ENCODE assay signal across 27 cellular contexts in the genomic region with DNA sequence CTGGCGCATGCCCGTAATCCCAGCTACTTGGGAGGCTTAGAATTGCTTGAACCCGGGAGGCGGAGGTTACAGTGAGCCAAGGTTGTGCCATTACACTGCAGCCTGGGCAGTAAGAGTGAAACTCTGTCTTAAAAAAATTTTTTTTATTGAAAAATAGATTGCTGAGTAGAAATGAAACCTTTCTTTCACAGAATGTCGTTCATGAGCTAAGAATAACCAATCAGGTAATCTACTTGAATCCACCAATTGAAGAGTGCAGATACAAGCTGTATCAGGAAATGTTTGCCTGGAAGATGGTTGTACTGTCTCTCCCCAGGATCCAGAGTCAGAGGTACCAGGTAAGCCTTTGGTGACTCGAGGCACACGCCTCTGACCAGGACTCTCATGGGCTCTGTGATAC. TPM values are rescaled to one million over a fixed set of nuclear protein-coding genes. Genes with fewer than 3 reads are reported as not detected.
A peak's percentile ranks its signal among the peaks of the same experiment; 100 is the strongest.
DNase-seq lines count a peak whose midpoint lies in the region; ATAC-seq, FAIRE-seq and TF ChIP-seq lines count a peak whose summit lies in the region.
"Had no signal": no experiment of that assay in that cellular context is flagged by ENCODE, and none has a peak within 500 bp of the region (broad histone marks: within the 10 kb centered on the region; RNA-seq: fewer than 3 reads in every experiment).

No MANE protein-coding gene starts in this region.

- TF ChIP-seq POLR2A in GM12878 (IDR thresholded peaks at IDR 0.05; ENCODE audit: low read depth, low read length), result no peak
- no peak for TF ChIP-seq POLR2A in ovary (IDR thresholded peaks at IDR 0.05)

- no peak overlapping the region for H2AFZ ChIP-seq in GM12878 (ENCODE audit: control insufficient read depth, low read depth, low read length)

- no peak overlapping the region for H3K9ac ChIP-seq in GM12878 (ENCODE audit: control insufficient read depth, insufficient read depth, low read length)
- H3K9ac ChIP-seq: SK-N-SH had no signal

- peak; percentile 64 for ATAC-seq in activated CD8-positive, alpha-beta memory T cell treated with anti-CD3 and anti-CD28 coated beads, Interleukin-2, amount 10 ng/mL, durations not matched to agents 7 days and 5 days
- ATAC-seq in GM18502 (IDR thresholded peaks at IDR 0.05; ENCODE audit: poor library complexity, unreplicated experiment), result peak; percentile 62
- peak; percentile 43 for ATAC-seq in HG02973 (IDR thresholded peaks at IDR 0.05; ENCODE audit: unreplicated experiment)
- ATAC-seq in GM12878, result peak; percentile 72

- TF ChIP-seq RAD21 in GM12878 (IDR thresholded peaks at IDR 0.05; ENCODE audit: insufficient read depth, low read depth, low read length), result no peak

- peak overlapping the region; percentile 36; the same call in 1 of the 2 replicates for H3K4me3 ChIP-seq in GM12878
- H3K4me3 ChIP-seq in ovary, result no peak overlapping the region
- H3K4me3 ChIP-seq: coronary artery, esophagus squamous epithelium, left ventricle myocardium inferior had no signal

- no peak overlapping the region for H3K4me3 Mint-ChIP-seq in activated CD8-positive, alpha-beta memory T cell treated with anti-CD3 and anti-CD28 coated beads, Interleukin-2, amount 10 ng/mL, durations not matched to agents 7 days and 5 days
- no peak overlapping the region for H3K4me3 Mint-ChIP-seq in activated T-helper 1 cell treated with anti-CD3 and anti-CD28 coated beads, Interleukin-12 subunit alpha, Interleukin-12 subunit beta, Interleukin-2, Interleukin-4 antibody, amounts not matched to agents 30 ng/mL and 10 ng/mL and 1 ng/mL, durations not matched to agents 14 hours and 24 hours and 36 hours
- H3K4me3 Mint-ChIP-seq: activated naive CD4-positive, alpha-beta T cell treated with anti-CD3 and anti-CD28 coated beads, Interleukin-2, amount 10 ng/mL, durations not matched to agents 7 days and 5 days; endodermal cell; naive B cell had no signal

- DNase-seq in activated CD8-positive, alpha-beta memory T cell treated with anti-CD3 and anti-CD28 coated beads, Interleukin-2, amount 10 ng/mL, durations not matched to agents 7 days and 5 days, result no peak
- DNase-seq in activated CD8-positive, alpha-beta memory T cell treated with anti-CD3 and anti-CD28 coated beads for 24 hours, result no peak
- peak; percentile 34 for DNase-seq in GM12878 (ENCODE audit: low read depth, low spot score)
- no peak for DNase-seq in ovary
- DNase-seq in activated T-helper 1 cell treated with anti-CD3 and anti-CD28 coated beads, Interleukin-12 subunit alpha, Interleukin-12 subunit beta, Interleukin-2, Interleukin-4 antibody, amounts not matched to agents 30 ng/mL and 10 ng/mL and 1 ng/mL, durations not matched to agents 14 hours and 24 hours and 36 hours (ENCODE audit: low spot score), result no peak
- DNase-seq in head of caudate nucleus, result no peak
- DNase-seq: activated naive CD4-positive, alpha-beta T cell treated with anti-CD3 and anti-CD28 coated beads, Interleukin-2, amount 10 ng/mL, durations not matched to agents 7 days and 5 days; activated T-cell treated with anti-CD3 and anti-CD28 coated beads for 4 hours; anterior cingulate cortex; DMS53; endodermal cell; esophagus squamous epithelium; GOT3; hypothalamus; left ventricle myocardium inferior; naive B cell; NCI-H1048; NCI-H187; nucleus accumbens; SK-N-SH had no signal

- TF ChIP-seq EP300 in GM12878 (IDR thresholded peaks at IDR 0.05; ENCODE audit: borderline replicate concordance in 1 of 2, control insufficient read depth in 1 of 2, low read depth in 2 of 2, low read length in 2 of 2) (no peak), ovary (IDR thresholded peaks at IDR 0.05) (no peak)

- peaks cover 27% of the 10 kb centered on the region for H3K4me1 Mint-ChIP-seq in activated CD8-positive, alpha-beta memory T cell treated with anti-CD3 and anti-CD28 coated beads, Interleukin-2, amount 10 ng/mL, durations not matched to agents 7 days and 5 days
- H3K4me1 Mint-ChIP-seq in activated T-helper 1 cell treated with anti-CD3 and anti-CD28 coated beads, Interleukin-12 subunit alpha, Interleukin-12 subunit beta, Interleukin-2, Interleukin-4 antibody, amounts not matched to agents 30 ng/mL and 10 ng/mL and 1 ng/mL, durations not matched to agents 14 hours and 24 hours and 36 hours (ENCODE audit: low read depth), result peaks cover 26% of the 10 kb centered on the region
- H3K4me1 Mint-ChIP-seq: activated naive CD4-positive, alpha-beta T cell treated with anti-CD3 and anti-CD28 coated beads, Interleukin-2, amount 10 ng/mL, durations not matched to agents 7 days and 5 days; endodermal cell had no signal

- H3K36me3 Mint-ChIP-seq in activated CD8-positive, alpha-beta memory T cell treated with anti-CD3 and anti-CD28 coated beads, Interleukin-2, amount 10 ng/mL, durations not matched to agents 7 days and 5 days, result peaks cover 64% of the 10 kb centered on the region
- peaks cover 70% of the 10 kb centered on the region for H3K36me3 Mint-ChIP-seq in activated T-helper 1 cell treated with anti-CD3 and anti-CD28 coated beads, Interleukin-12 subunit alpha, Interleukin-12 subunit beta, Interleukin-2, Interleukin-4 antibody, amounts not matched to agents 30 ng/mL and 10 ng/mL and 1 ng/mL, durations not matched to agents 14 hours and 24 hours and 36 hours (ENCODE audit: low read depth)

- in situ Hi-C loops in GM12878 (cut with MboI), result no loop called here

- H3K9me3 ChIP-seq in GM12878 (replicated peaks; ENCODE audit: control insufficient read depth, insufficient read depth, low read length), result no peaks in the 10 kb centered on the region
- H3K9me3 ChIP-seq in ovary, result no peaks in the 10 kb centered on the region
- H3K9me3 ChIP-seq: esophagus squamous epithelium, left ventricle myocardium inferior, SK-N-SH had no signal

- RAD21 ChIA-PET in GM12878 (lab: Charles Lee; ENCODE audit: unreplicated experiment), result interaction anchor here (0.6 to 3.8 kb wide), 12 partner anchors 10 to 317 kb away, joined by 3 to 33 read pairs (median 3); a partner anchor contains a TSS

- H3K27ac ChIP-seq in GM12878 (ENCODE audit: control insufficient read depth, insufficient read depth) (peak overlapping the region; percentile 23), ovary (no peak overlapping the region)
- H3K27ac ChIP-seq: coronary artery, esophagus squamous epithelium, left ventricle myocardium inferior, VCaP had no signal

- H3K27me3 ChIP-seq in GM12878 (replicated peaks in 1 of 2; ENCODE audit: control insufficient read depth in 2 of 2, insufficient read depth in 2 of 2, low read length in 1 of 2) (no peaks in the 10 kb centered on the region), ovary (no peaks in the 10 kb centered on the region)
- H3K27me3 ChIP-seq: esophagus squamous epithelium had no signal

- TF ChIP-seq CTCF in GM12878 (IDR thresholded peaks at IDR 0.05 in 2 of 3, conservative IDR thresholded peaks at IDR 0.05 in 1 of 3; ENCODE audit: control insufficient read depth in 2 of 3, extremely low read depth in 1 of 3, insufficient read depth in 1 of 3, low read depth in 3 of 3, low read length in 3 of 3) (no peak), ovary (IDR thresholded peaks at IDR 0.05) (no peak)

- peak overlapping the region; percentile 50 for H3K4me2 ChIP-seq in GM12878 (ENCODE audit: control insufficient read depth, insufficient read depth)
- H3K4me2 ChIP-seq: SK-N-SH had no signal

- WGBS in GM12878 (ENCODE audit: insufficient coverage, insufficient replicate concordance, low lambda C conversion rate, missing lambda C conversion rate), result 24% methylated on average over 7 of the region's 7 CpGs
- 88 to 92% (median 90%) methylated on average over 7 of the region's 7 CpGs for WGBS in ovary, 3 donors

- FAIRE-seq in GM12878 (lab: Jason Lieb, UNC), result peak; percentile 81
- FAIRE-seq: A204.1, frontal cortex, G401.6 had no signal

- POLR2A ChIA-PET in GM12878 (lab: Charles Lee), result interaction anchor here (0.7 to 1.0 kb wide), 6 partner anchors 9 to 91 kb away, joined by 3 to 6 read pairs (median 3); no protein-coding TSS in a partner anchor

- no peaks in the 10 kb centered on the region for H3K79me2 ChIP-seq in GM12878 (ENCODE audit: control insufficient read depth, insufficient read depth, low read length)

- no peaks in the 10 kb centered on the region for H4K20me1 ChIP-seq in GM12878 (ENCODE audit: control insufficient read depth, insufficient read depth)

- H3K4me1 ChIP-seq in GM12878 (ENCODE audit: control insufficient read depth, insufficient read depth, low read length) (peaks cover 29% of the 10 kb centered on the region), ovary (ENCODE audit: insufficient read depth) (no peaks in the 10 kb centered on the region)
- H3K4me1 ChIP-seq: esophagus squamous epithelium, left ventricle myocardium inferior had no signal

- CTCF ChIA-PET in activated CD8-positive, alpha-beta memory T cell treated with anti-CD3 and anti-CD28 coated beads, Interleukin-2, amount 10 ng/mL, durations not matched to agents 7 days and 5 days (lab: Charles Lee), result no interaction called here
- CTCF ChIA-PET in GM12878 (lab: Yijun Ruan, JAX), result interaction anchor here (0.9 to 3.5 kb wide), 13 partner anchors 8 to 284 kb away, joined by 3 to 44 read pairs (median 9); a partner anchor contains a TSS

- peaks cover 26 to 46% of the 10 kb centered on the region in 2 experiments for H3K36me3 ChIP-seq in GM12878 (ENCODE audit: control insufficient read depth in 2 of 2, insufficient read depth in 2 of 2, low read length in 1 of 2)
- H3K36me3 ChIP-seq in ovary, result peaks cover 3% of the 10 kb centered on the region

- SMC1A ChIA-PET in GM12878 (lab: Charles Lee; ENCODE audit: uncharacterized antibody, unreplicated experiment), result interaction anchor here (0.8 to 5.8 kb wide), 8 partner anchors 10 to 276 kb away, joined by 3 to 67 read pairs (median 5); a partner anchor contains a TSS

- H3K9me3 Mint-ChIP-seq in activated CD8-positive, alpha-beta memory T cell treated with anti-CD3 and anti-CD28 coated beads, Interleukin-2, amount 10 ng/mL, durations not matched to agents 7 days and 5 days (ENCODE audit: low read depth), result no peaks in the 10 kb centered on the region
- H3K9me3 Mint-ChIP-seq in activated T-helper 1 cell treated with anti-CD3 and anti-CD28 coated beads, Interleukin-12 subunit alpha, Interleukin-12 subunit beta, Interleukin-2, Interleukin-4 antibody, amounts not matched to agents 30 ng/mL and 10 ng/mL and 1 ng/mL, durations not matched to agents 14 hours and 24 hours and 36 hours, result no peaks in the 10 kb centered on the region
- H3K9me3 Mint-ChIP-seq: activated naive CD4-positive, alpha-beta T cell treated with anti-CD3 and anti-CD28 coated beads, Interleukin-2, amount 10 ng/mL, durations not matched to agents 7 days and 5 days; endodermal cell; naive B cell had no signal

- H3K27ac Mint-ChIP-seq in activated CD8-positive, alpha-beta memory T cell treated with anti-CD3 and anti-CD28 coated beads, Interleukin-2, amount 10 ng/mL, durations not matched to agents 7 days and 5 days, result no peak overlapping the region
- no peak overlapping the region for H3K27ac Mint-ChIP-seq in activated T-helper 1 cell treated with anti-CD3 and anti-CD28 coated beads, Interleukin-12 subunit alpha, Interleukin-12 subunit beta, Interleukin-2, Interleukin-4 antibody, amounts not matched to agents 30 ng/mL and 10 ng/mL and 1 ng/mL, durations not matched to agents 14 hours and 24 hours and 36 hours
- H3K27ac Mint-ChIP-seq: activated naive CD4-positive, alpha-beta T cell treated with anti-CD3 and anti-CD28 coated beads, Interleukin-2, amount 10 ng/mL, durations not matched to agents 7 days and 5 days; endodermal cell had no signal

- no peaks in the 10 kb centered on the region for H3K27me3 Mint-ChIP-seq in activated CD8-positive, alpha-beta memory T cell treated with anti-CD3 and anti-CD28 coated beads, Interleukin-2, amount 10 ng/mL, durations not matched to agents 7 days and 5 days
- no peaks in the 10 kb centered on the region for H3K27me3 Mint-ChIP-seq in activated T-helper 1 cell treated with anti-CD3 and anti-CD28 coated beads, Interleukin-12 subunit alpha, Interleukin-12 subunit beta, Interleukin-2, Interleukin-4 antibody, amounts not matched to agents 30 ng/mL and 10 ng/mL and 1 ng/mL, durations not matched to agents 14 hours and 24 hours and 36 hours (ENCODE audit: insufficient read depth)
- H3K27me3 Mint-ChIP-seq: activated naive CD4-positive, alpha-beta T cell treated with anti-CD3 and anti-CD28 coated beads, Interleukin-2, amount 10 ng/mL, durations not matched to agents 7 days and 5 days; naive B cell had no signal

- intact Hi-C loops in GM12878 (cut with micrococcal nuclease; ENCODE audit: unreplicated experiment), result loop anchor here (5.0 kb wide), 1 partner anchor 284 kb away; no protein-coding TSS in a partner anchor
- intact Hi-C loops in ovary (cut with DNase I), result no loop called here
- intact Hi-C loops in activated T-helper 1 cell treated with anti-CD3 and anti-CD28 coated beads, Interleukin-12 subunit alpha, Interleukin-12 subunit beta, Interleukin-2, Interleukin-4 antibody, amounts not matched to agents 30 ng/mL and 10 ng/mL and 1 ng/mL, durations not matched to agents 14 hours and 24 hours and 36 hours (cut with micrococcal nuclease), result no loop called here
- intact Hi-C loops in head of caudate nucleus (cut with DNase I), result no loop called here

- no TSS peak for BruUV-seq in GM12878 (replicated peaks; lab: Mats Ljungman, UMichigan)

RNA-seq across cellular contexts. Expression of a gene that starts 27.0 kb away (rescaled TPM):
- 100 to 1,000 TPM; 308 to 325 TPM for total RNA-seq in activated CD8-positive, alpha-beta memory T cell treated with anti-CD3 and anti-CD28 coated beads, Interleukin-2, amount 10 ng/mL, durations not matched to agents 7 days and 5 days
- total RNA-seq in GM12878 (2013; cell fraction: nucleolus; rRNA removed), result 360 and 384 TPM in 2 replicates
- total RNA-seq in GM12878 (2014; rRNA removed), result 187 and 198 TPM in 2 replicates
- 95.2 and 102 TPM in 2 replicates for total RNA-seq in GM12878 (2014; rRNA removed; fragmentation: Illumina TruSeq; extraction: Trizol)
- total RNA-seq in GM12878 (2021), result 288 and 291 TPM in 2 replicates
- 70.0 TPM for polyA plus RNA-seq in GM12878 (2011; ENCODE audit: low read depth)
- 30.1 and 54.9 TPM in 2 replicates for polyA plus RNA-seq in GM12878 (2011; rRNA removed)
- 103 and 133 TPM in 2 replicates for polyA plus RNA-seq in GM12878 (2011; cell fraction: cytosol; rRNA removed)
- 156 and 247 TPM in 2 replicates for polyA plus RNA-seq in GM12878 (2011; cell fraction: nucleus; rRNA removed)
- 76.3 and 94.6 TPM in 2 replicates for polyA plus RNA-seq in GM12878 (2012)
- 111 and 123 TPM in 2 replicates for polyA plus RNA-seq in GM12878 (2014; fragmentation: Illumina TruSeq; extraction: Trizol)
- 10 to 100 TPM; 38.4 to 54.0 TPM for polyA plus RNA-seq in GM12878 (2014; fragmentation: Nextera tagmentation; extraction: Ambion mirVana)
- 101 and 117 TPM in 2 replicates for polyA plus RNA-seq in GM12878 (2014; rRNA removed)
- 100 to 1,000 TPM; 121 to 122 TPM for polyA plus RNA-seq in GM12878 (2016; fragmentation: Nextera tagmentation; extraction: Ambion mirVana)
- 232 and 242 TPM in 2 replicates for polyA minus RNA-seq in GM12878 (2011; rRNA and poly(A)+ RNA removed)
- 131 and 184 TPM in 2 replicates for polyA minus RNA-seq in GM12878 (2011; cell fraction: cytosol; rRNA and poly(A)+ RNA removed)
- polyA minus RNA-seq in GM12878 (2011; cell fraction: nucleus; rRNA and poly(A)+ RNA removed), result 99.3 and 177 TPM in 2 replicates
- total RNA-seq in ovary, result 100 to 1,000 TPM; 221 to 373 (median 292) TPM
- polyA plus RNA-seq in ovary, result 100 to 1,000 TPM; 130 to 233 TPM
- 241 and 254 TPM in 2 replicates for total RNA-seq in activated T-helper 1 cell treated with anti-CD3 and anti-CD28 coated beads, Interleukin-12 subunit alpha, Interleukin-12 subunit beta, Interleukin-2, Interleukin-4 antibody, amounts not matched to agents 30 ng/mL and 10 ng/mL and 1 ng/mL, durations not matched to agents 14 hours and 24 hours and 36 hours
